9 cellular contexts compared by ENCODE assay signal in the genomic region with DNA sequence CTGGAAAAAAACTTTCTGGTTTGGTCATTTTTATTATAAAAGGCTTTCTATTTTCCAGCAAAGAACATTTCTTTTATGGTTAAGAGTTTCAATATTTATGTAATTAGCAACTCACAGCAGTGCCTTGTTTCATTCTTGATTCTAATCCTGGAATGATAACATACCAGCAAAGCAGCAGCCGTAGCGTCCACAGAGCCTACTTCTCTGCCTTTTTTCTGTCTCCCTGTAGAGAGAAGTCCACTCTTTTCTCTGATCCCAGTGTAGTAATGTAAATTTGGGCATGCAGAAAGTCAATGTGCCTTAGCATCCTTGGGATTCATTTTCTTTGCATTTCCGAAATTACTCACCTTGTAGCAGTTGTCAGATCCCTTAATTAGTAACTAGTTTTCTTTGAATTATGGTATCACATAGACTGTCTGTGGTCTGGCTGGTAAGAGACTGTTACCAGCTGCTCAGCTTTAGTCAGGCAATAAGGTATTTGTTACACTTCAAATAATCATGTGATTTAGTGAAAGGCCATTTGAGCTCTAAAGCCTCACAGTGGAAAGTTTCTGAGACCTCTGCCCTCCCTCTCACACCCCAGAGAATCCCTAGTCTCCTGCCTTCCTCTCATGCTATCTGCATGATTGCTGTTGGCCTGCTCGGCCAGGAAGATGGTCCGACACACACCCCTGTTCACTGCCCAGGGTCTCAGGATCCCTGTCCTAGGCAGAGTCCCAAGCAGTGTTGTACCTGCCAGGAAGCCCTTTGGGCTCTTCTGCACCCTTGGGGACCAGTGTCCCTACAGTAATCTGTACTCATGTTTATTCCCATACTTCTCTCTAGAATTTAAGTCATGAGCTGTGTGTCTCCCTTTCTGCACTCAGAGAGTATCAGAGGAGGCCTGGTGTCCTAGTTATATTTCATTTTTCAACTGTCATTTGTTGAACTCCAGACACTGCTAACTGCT.
DNase-seq lines count a peak whose midpoint lies in the region; ATAC-seq, FAIRE-seq and TF ChIP-seq lines count a peak whose summit lies in the region.
"Had no signal": no experiment of that assay in that cellular context is flagged by ENCODE, and none has a peak within 500 bp of the region (broad histone marks: within the 10 kb centered on the region; RNA-seq: fewer than 3 reads in every experiment).

No MANE protein-coding gene starts in this region.

- intact Hi-C loops in HepG2 (cut with micrococcal nuclease; ENCODE audit: unreplicated experiment), result no loop called here
- intact Hi-C loops in right lobe of liver (cut with DNase I), result no loop called here
- intact Hi-C loops in vagina (cut with DNase I), result no loop called here

- H3K4me3 ChIP-seq in HepG2 (replicated peaks in 1 of 3; ENCODE audit: insufficient read depth in 1 of 3, low read depth in 2 of 3, low read length in 3 of 3), result no peak overlapping the region
- no peak overlapping the region for H3K4me3 ChIP-seq in right lobe of liver
- no peak overlapping the region for H3K4me3 ChIP-seq in vagina

- peaks cover 55% of the 10 kb centered on the region for H3K4me1 Mint-ChIP-seq in chondrocyte (ENCODE audit: low read depth)

- CTCF ChIA-PET in HepG2 (lab: Yijun Ruan, JAX; ENCODE audit: low intra/inter-chr PET ratio, low total read pairs), result no interaction called here

- no peaks in the 10 kb centered on the region for H4K20me1 ChIP-seq in HepG2 (ENCODE audit: insufficient read depth, low read length)

- FAIRE-seq in HepG2 (lab: Jason Lieb, UNC), result no peak

- no peaks in the 10 kb centered on the region for H3K27me3 Mint-ChIP-seq in chondrocyte (ENCODE audit: low read depth)

- POLR2A ChIA-PET in HepG2 (lab: Yijun Ruan, JAX), result no interaction called here

- no peak overlapping the region for H3K9ac ChIP-seq in HepG2 (ENCODE audit: insufficient read depth, low read depth, low read length)
- H3K9ac ChIP-seq: KMS-11 had no signal

- no peaks in the 10 kb centered on the region for H3K9me3 Mint-ChIP-seq in chondrocyte (ENCODE audit: low read depth)

- BruUV-seq in HepG2 (replicated peaks; lab: Mats Ljungman, UMichigan), result no TSS peak

- H3K4me3 Mint-ChIP-seq in chondrocyte (ENCODE audit: unreplicated experiment), result no peak overlapping the region

- H3K9me3 ChIP-seq in HepG2 (ENCODE audit: low read length), result no peaks in the 10 kb centered on the region
- H3K9me3 ChIP-seq in right lobe of liver, result no peaks in the 10 kb centered on the region
- H3K9me3 ChIP-seq in vagina, result no peaks in the 10 kb centered on the region

- H3K36me3 Mint-ChIP-seq in chondrocyte (ENCODE audit: low read depth), result peaks cover 3% of the 10 kb centered on the region

- H3K27ac ChIP-seq in HepG2 (ENCODE audit: extremely low read length, insufficient read depth, low read length) (peak overlapping the region; percentile 9), right lobe of liver (no peak overlapping the region), vagina (peak overlapping the region; percentile 63)
- H3K27ac ChIP-seq: KMS-11 had no signal

- DNase-seq in HepG2 (ENCODE audit: low spot score) (peak; percentile 20), right lobe of liver (no peak), chondrocyte (ENCODE audit: low spot score) (no peak), vagina (ENCODE audit: extremely low spot score in 2 of 2) (no peak), nucleus accumbens (lab: John Stamatoyannopoulos, UW) (no peak), KBM-7 (no peak), H4 (ENCODE audit: low spot score) (no peak)

- no peak for TF ChIP-seq CTCF in HepG2 (CRISPR knock-in tag; IDR thresholded peaks at IDR 0.05)
- TF ChIP-seq CTCF in right lobe of liver (IDR thresholded peaks at IDR 0.05), result no peak
- no peak for TF ChIP-seq CTCF in chondrocyte (IDR thresholded peaks at IDR 0.05)
- no peak for TF ChIP-seq CTCF in vagina (IDR thresholded peaks at IDR 0.05)

- peak overlapping the region; percentile 57 for H3K27ac Mint-ChIP-seq in chondrocyte (ENCODE audit: unreplicated experiment)

- in situ Hi-C loops in HepG2 (cut with HindIII; ENCODE audit: extremely low pct_ligation_motif_present, low pct_unique_long_range_greater_than_20kb), result no loop called here
- in situ Hi-C loops in KBM-7 (cut with MboI; ENCODE audit: low pct_unique_long_range_greater_than_20kb, low sequenced_read_pairs), result no loop called here

- WGBS in HepG2 (ENCODE audit: low lambda C conversion rate), result 87% methylated on average over 3 of the region's 5 CpGs
- 69% methylated on average over 3 of the region's 5 CpGs for WGBS in right lobe of liver (ENCODE audit: insufficient coverage, low coverage, low lambda C conversion rate, missing lambda C conversion rate)

- no peak overlapping the region for H2AFZ ChIP-seq in HepG2 (ENCODE audit: low read length)

- no peak for TF ChIP-seq EP300 in HepG2 (IDR thresholded peaks at IDR 0.05; ENCODE audit: low read depth in 2 of 2, low read length in 2 of 2)
- TF ChIP-seq EP300 in HepG2 (CRISPR knock-in tag; IDR thresholded peaks at IDR 0.05; ENCODE audit: borderline replicate concordance), result no peak

- no peaks in the 10 kb centered on the region for H3K27me3 ChIP-seq in HepG2 (ENCODE audit: control insufficient read depth in 1 of 2, insufficient read depth in 2 of 2, low read length in 2 of 2)
- H3K27me3 ChIP-seq in right lobe of liver, result no peaks in the 10 kb centered on the region
- no peaks in the 10 kb centered on the region for H3K27me3 ChIP-seq in vagina

- no peak for TF ChIP-seq POLR2A in HepG2 (IDR thresholded peaks at IDR 0.05; ENCODE audit: insufficient read depth in 1 of 2, low read depth in 2 of 2, low read length in 2 of 2)
- TF ChIP-seq POLR2A in right lobe of liver (IDR thresholded peaks at IDR 0.05), result no peak
- no peak for TF ChIP-seq POLR2A in vagina (IDR thresholded peaks at IDR 0.05)

- ATAC-seq in HepG2, result peak; percentile 68
- no peak for ATAC-seq in right lobe of liver
- ATAC-seq in HG02970 (IDR thresholded peaks at IDR 0.05; ENCODE audit: low FRiP score, unreplicated experiment), result peak; percentile 73

- peaks cover 47% of the 10 kb centered on the region for H3K79me2 ChIP-seq in HepG2 (ENCODE audit: insufficient read depth, low read length)

- no peak for TF ChIP-seq RAD21 in HepG2 (CRISPR knock-in tag; IDR thresholded peaks at IDR 0.05)

- H3K4me2 ChIP-seq in HepG2 (ENCODE audit: low read depth, low read length), result 0 out of 2 replicates have a peak overlapping the region, but pooled peaks have one; percentile 29
- H3K4me2 ChIP-seq: KMS-11 had no signal

- H3K36me3 ChIP-seq in HepG2 (replicated peaks in 1 of 2; ENCODE audit: control insufficient read depth in 1 of 2, insufficient read depth in 2 of 2, low read length in 2 of 2) (no peaks in the 10 kb centered on the region; a peak in 1 of 5 replicates), right lobe of liver (no peaks in the 10 kb centered on the region), vagina (no peaks in the 10 kb centered on the region)

- H3K4me1 ChIP-seq in HepG2 (ENCODE audit: insufficient read depth, low read length), result peaks cover 47% of the 10 kb centered on the region
- peaks cover 0 to 27% (median 11%) of the 10 kb centered on the region in 4 donors for H3K4me1 ChIP-seq in right lobe of liver
- H3K4me1 ChIP-seq in vagina, result peaks cover 55% of the 10 kb centered on the region

TF ChIP-seq in HepG2, 621 proteins besides CTCF, POLR2A, EP300 and RAD21 (continues in another document):
- TF ChIP-seq, protein P1, sequence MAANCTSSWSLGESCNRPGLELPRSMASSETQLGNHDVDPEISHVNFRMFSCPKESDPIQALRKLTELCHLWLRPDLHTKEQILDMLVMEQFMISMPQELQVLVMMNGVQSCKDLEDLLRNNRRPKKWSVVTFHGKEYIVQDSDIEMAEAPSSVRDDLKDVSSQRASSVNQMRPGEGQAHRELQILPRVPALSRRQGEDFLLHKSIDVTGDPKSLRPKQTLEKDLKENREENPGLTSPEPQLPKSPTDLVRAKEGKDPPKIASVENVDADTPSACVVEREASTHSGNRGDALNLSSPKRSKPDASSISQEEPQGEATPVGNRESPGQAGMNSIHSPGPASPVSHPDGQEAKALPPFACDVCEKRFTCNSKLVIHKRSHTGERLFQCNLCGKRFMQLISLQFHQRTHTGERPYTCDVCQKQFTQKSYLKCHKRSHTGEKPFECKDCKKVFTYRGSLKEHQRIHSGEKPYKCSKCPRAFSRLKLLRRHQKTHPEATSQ (CRISPR knock-in tag; IDR thresholded peaks at IDR 0.05; ENCODE audit: borderline replicate concordance), result no peak
- no peak for TF ChIP-seq HOXA3 (CRISPR knock-in tag; IDR thresholded peaks at IDR 0.05)
- no peak for TF ChIP-seq ZMYM3 (CRISPR knock-in tag; IDR thresholded peaks at IDR 0.05)
- no peak for TF ChIP-seq HNF4A (CRISPR knock-in tag; IDR thresholded peaks at IDR 0.05)
- TF ChIP-seq PCBP2 (optimal IDR thresholded peaks at IDR 0.05; ENCODE audit: low read depth, low read length, poor library complexity, severe bottlenecking), result no peak
- no peak for TF ChIP-seq IRF2 (CRISPR knock-in tag; IDR thresholded peaks at IDR 0.05)
- TF ChIP-seq SOX13 (IDR thresholded peaks at IDR 0.05), result no peak
- TF ChIP-seq SOX13 (CRISPR knock-in tag; conservative IDR thresholded peaks at IDR 0.05 in 1 of 2, IDR thresholded peaks at IDR 0.05 in 1 of 2), result no peak
- TF ChIP-seq REXO4 (CRISPR knock-in tag; IDR thresholded peaks at IDR 0.05; ENCODE audit: borderline replicate concordance), result no peak
- TF ChIP-seq CAMTA2 (CRISPR knock-in tag; IDR thresholded peaks at IDR 0.05; ENCODE audit: borderline replicate concordance), result no peak
- TF ChIP-seq MEIS1 (CRISPR knock-in tag; IDR thresholded peaks at IDR 0.05; ENCODE audit: borderline replicate concordance), result no peak
- no peak for TF ChIP-seq CHD4 (IDR thresholded peaks at IDR 0.05; ENCODE audit: borderline replicate concordance, low read length)
- no peak for TF ChIP-seq ZNF607 (CRISPR knock-in tag; IDR thresholded peaks at IDR 0.05; ENCODE audit: borderline replicate concordance)
- TF ChIP-seq, protein P2, sequence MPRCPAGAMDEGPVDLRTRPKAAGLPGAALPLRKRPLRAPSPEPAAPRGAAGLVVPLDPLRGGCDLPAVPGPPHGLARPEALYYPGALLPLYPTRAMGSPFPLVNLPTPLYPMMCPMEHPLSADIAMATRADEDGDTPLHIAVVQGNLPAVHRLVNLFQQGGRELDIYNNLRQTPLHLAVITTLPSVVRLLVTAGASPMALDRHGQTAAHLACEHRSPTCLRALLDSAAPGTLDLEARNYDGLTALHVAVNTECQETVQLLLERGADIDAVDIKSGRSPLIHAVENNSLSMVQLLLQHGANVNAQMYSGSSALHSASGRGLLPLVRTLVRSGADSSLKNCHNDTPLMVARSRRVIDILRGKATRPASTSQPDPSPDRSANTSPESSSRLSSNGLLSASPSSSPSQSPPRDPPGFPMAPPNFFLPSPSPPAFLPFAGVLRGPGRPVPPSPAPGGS (CRISPR knock-in tag; IDR thresholded peaks at IDR 0.05), result no peak
- no peak for TF ChIP-seq TCF7L2 (IDR thresholded peaks at IDR 0.05; ENCODE audit: low read depth, low read length)

Comparison
In these comparisons a context has a peak if more than half of its experiments do, and no peak if none do; other contexts are left out.
1. ATAC-seq: peak in HepG2 (single experiment) and HG02970 (single experiment); none in right lobe of liver (0 of 4).
2. H3K27ac ChIP-seq: peak in HepG2 (single experiment) and vagina (single experiment); none in right lobe of liver (0 of 3).